Comparison of ENCODE assay signal across 8 cellular contexts in genomic region chr6:152636675-152637421, GRCh38. TPM values are rescaled to one million over a fixed set of nuclear protein-coding genes. Genes with fewer than 3 reads are reported as not detected.
DNase-seq lines count a peak whose midpoint lies in the region; ATAC-seq, FAIRE-seq and TF ChIP-seq lines count a peak whose summit lies in the region.

SYNE1 (minus strand) TSS chr6:152637362; CDS start chr6:152628331, 9,031 bp downstream.

- H3K4me3 ChIP-seq in heart right ventricle: peak within 1 kb of the TSS; percentile 53 to 82 (median 72)
- H3K4me3 ChIP-seq in pancreas: peak within 1 kb of the TSS; percentile 18 to 56 (median 26)

- peaks cover 0 to 23% (median 0%) of the 10 kb centered on the region in 7 donors for H3K27me3 ChIP-seq in heart right ventricle
- H3K27me3 ChIP-seq in pancreas: peaks cover 0 to 5% (median 0%) of the 10 kb centered on the region in 4 donors

- H3K27ac ChIP-seq in adipose tissue (ENCODE audit: low read depth, low read length): no peak within 1 kb of the TSS
- H3K27ac ChIP-seq in heart right ventricle: peak within 1 kb of the TSS; percentile 24 to 86 (median 79)
- H3K27ac ChIP-seq in pancreas: no peak within 1 kb of the TSS

- WGBS in adipose tissue, 3 donors: 1% methylated on average over 64 to 78 of the region's 78 CpGs
- 1% methylated on average over 70 to 78 of the region's 78 CpGs for WGBS in heart right ventricle, 2 donors
- 1% methylated on average over 56 to 78 of the region's 78 CpGs for WGBS in pancreas, 2 donors

- no peaks in the 10 kb centered on the region for H3K9me3 ChIP-seq in heart right ventricle
- H3K9me3 ChIP-seq in pancreas: no peaks in the 10 kb centered on the region

- intact Hi-C loops in heart right ventricle (cut with DNase I) (loop anchor here in 5 of 10 donors (5.0 to 10.0 kb wide), 4 partner anchors 40 to 242 kb away; partner anchors contain the start of gene MYCT1 (in 1 of the 5)), pancreas (cut with DNase I) (no loop called here)

- peak; percentile 16 to 58 for DNase-seq in NCI-H524 (lab: John Stamatoyannopoulos, UW)
- no peak for DNase-seq in NCI-H524 treated with DMSO at 0.1 percent for 48 hours (lab: John Stamatoyannopoulos, UW)
- DNase-seq in HK-2 (ENCODE audit: unreplicated experiment): peak; percentile 23
- peak; percentile 38 to 61 for DNase-seq in heart right ventricle
- DNase-seq in pancreas: peak in 5 of 6 donors; percentile 11 to 77 (median 26)
- no peak for DNase-seq in Kasumi-1 (lab: John Stamatoyannopoulos, UW)

- peak; percentile 66 to 91 (median 75) for ATAC-seq in heart right ventricle
- ATAC-seq in pancreas: peak; percentile 61 to 84 (median 76)
- ATAC-seq in GM19328 (IDR thresholded peaks at IDR 0.05; ENCODE audit: unreplicated experiment): no peak

- no peak for TF ChIP-seq CTCF in heart right ventricle (IDR thresholded peaks at IDR 0.05)
- TF ChIP-seq CTCF in pancreas (IDR thresholded peaks at IDR 0.05): no peak

- H3K36me3 ChIP-seq in heart right ventricle (no peaks in the 10 kb centered on the region), pancreas (no peaks in the 10 kb centered on the region)

- no peak for FAIRE-seq in pancreas (lab: Jason Lieb, UNC)

- H3K4me1 ChIP-seq in heart right ventricle (peaks cover 0 to 32% (median 13%) of the 10 kb centered on the region in 9 donors), pancreas (no peaks in the 10 kb centered on the region)

RNA-seq across cellular contexts. Expression of gene SYNE1, which starts in this region (rescaled TPM):
- 10 to 100 TPM; 16.1 to 50.4 (median 27.0) TPM for polyA plus RNA-seq in adipose tissue
- 100 to 1,000 TPM in 9 of 10 donors, 10 to 100 TPM in 1; 85.8 to 176 (median 138) TPM for total RNA-seq in heart right ventricle
- 100 to 1,000 TPM in 1 of 2 donors, 10 to 100 TPM in 1; 18.9 to 113 TPM for polyA plus RNA-seq in heart right ventricle
- total RNA-seq in pancreas: 10 to 100 TPM; 39.1 to 56.2 (median 52.0) TPM
- 10 to 100 TPM; 24.4 to 35.1 TPM for polyA plus RNA-seq in pancreas

Comparison
In these comparisons a context has a peak if more than half of its experiments do, and no peak if none do; other contexts are left out.
1. DNase-seq: peak in NCI-H524 (2 of 2), HK-2 (single experiment), heart right ventricle (2 of 2) and pancreas (5 of 6); none in NCI-H524 treated with DMSO at 0.1 percent for 48 hours (single experiment) and Kasumi-1 (0 of 2).
2. H3K27ac ChIP-seq: peak in heart right ventricle (10 of 10); none in adipose tissue (single experiment) and pancreas (0 of 4).